ENCODE assay signal across 8 cellular contexts in the genomic region with DNA sequence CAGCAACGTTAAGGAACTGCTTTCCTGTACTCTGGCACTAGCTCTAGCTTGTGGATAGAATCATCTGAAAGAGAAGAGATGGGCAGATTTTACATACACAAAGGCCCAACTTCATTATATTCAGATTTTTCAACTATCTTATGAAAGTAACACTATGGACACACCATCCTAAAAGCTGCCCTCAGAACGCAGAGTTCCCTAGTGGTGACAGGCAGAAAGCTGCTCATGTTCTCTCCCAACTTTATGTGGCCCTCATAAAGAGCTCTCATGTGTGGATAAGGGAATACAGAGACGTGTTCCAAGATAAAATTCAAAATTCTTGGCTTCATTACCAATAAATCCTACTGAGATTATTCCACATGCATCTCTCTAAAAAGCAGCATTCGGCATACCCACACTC. TPM values are rescaled to one million over a fixed set of nuclear protein-coding genes. Genes with fewer than 3 reads are reported as not detected.
A peak's percentile ranks its signal among the peaks of the same experiment; 100 is the strongest.
DNase-seq lines count a peak whose midpoint lies in the region; FAIRE-seq and TF ChIP-seq lines count a peak whose summit lies in the region.

No MANE protein-coding gene starts in this region.

- H3K27ac ChIP-seq in kidney (ENCODE audit: low read depth in 2 of 2, low read length in 2 of 2) (peak overlapping the region in 1 of 2 donors; percentile 3), thyroid gland (peak overlapping the region; percentile 10 to 43 (median 38))

- FAIRE-seq in kidney (lab: Jason Lieb, UNC) = no peak

- DNase-seq in activated T-cell treated with anti-CD3 and anti-CD28 coated beads, Interleukin-2, amount 50 U/mL, for 24 hours = no peak
- no peak for DNase-seq in activated T-cell treated with anti-CD3 and anti-CD28 coated beads, Interleukin-2, amount 50 U/mL, for 1 hour
- DNase-seq in activated T-helper 2 cell treated with anti-CD3 and anti-CD28 coated beads, Interferon-gamma antibody, Interleukin-2, Interleukin-4, amounts not matched to agents 10 μg/mL and 5 μg/mL and 100 μg/mL, durations not matched to agents 14 hours and 24 hours and 36 hours (ENCODE audit: low spot score) = no peak
- DNase-seq in kidney = no peak
- no peak for DNase-seq in thyroid gland
- DNase-seq in NCI-H510A treated with DMSO at 0.1 percent for 48 hours (lab: John Stamatoyannopoulos, UW) = no peak
- DNase-seq in effector CD4-positive, alpha-beta T cell = no peak
- no peak for DNase-seq in cerebellar nuclear complex (lab: John Stamatoyannopoulos, UW)

- peak overlapping the region; percentile 87 for H3K4me3 Mint-ChIP-seq in activated T-cell treated with anti-CD3 and anti-CD28 coated beads, Interleukin-2, amount 50 U/mL, for 24 hours
- peak overlapping the region; percentile 78 for H3K4me3 Mint-ChIP-seq in activated T-helper 2 cell treated with anti-CD3 and anti-CD28 coated beads, Interferon-gamma antibody, Interleukin-2, Interleukin-4, amounts not matched to agents 10 μg/mL and 5 μg/mL and 100 μg/mL, durations not matched to agents 14 hours and 24 hours and 36 hours (ENCODE audit: low read depth)

- H3K27me3 Mint-ChIP-seq in activated T-cell treated with anti-CD3 and anti-CD28 coated beads, Interleukin-2, amount 50 U/mL, for 24 hours = no peaks in the 10 kb centered on the region
- no peaks in the 10 kb centered on the region for H3K27me3 Mint-ChIP-seq in activated T-helper 2 cell treated with anti-CD3 and anti-CD28 coated beads, Interferon-gamma antibody, Interleukin-2, Interleukin-4, amounts not matched to agents 10 μg/mL and 5 μg/mL and 100 μg/mL, durations not matched to agents 14 hours and 24 hours and 36 hours (ENCODE audit: low read depth)

- no peaks in the 10 kb centered on the region for H3K27me3 ChIP-seq in thyroid gland

- peaks cover 50% of the 10 kb centered on the region for H3K4me1 Mint-ChIP-seq in activated T-cell treated with anti-CD3 and anti-CD28 coated beads, Interleukin-2, amount 50 U/mL, for 24 hours (ENCODE audit: low read depth)
- peaks cover 38% of the 10 kb centered on the region for H3K4me1 Mint-ChIP-seq in activated T-helper 2 cell treated with anti-CD3 and anti-CD28 coated beads, Interferon-gamma antibody, Interleukin-2, Interleukin-4, amounts not matched to agents 10 μg/mL and 5 μg/mL and 100 μg/mL, durations not matched to agents 14 hours and 24 hours and 36 hours (ENCODE audit: low read depth)

- intact Hi-C loops in activated T-helper 2 cell treated with anti-CD3 and anti-CD28 coated beads, Interferon-gamma antibody, Interleukin-2, Interleukin-4, amounts not matched to agents 10 μg/mL and 5 μg/mL and 100 μg/mL, durations not matched to agents 14 hours and 24 hours and 36 hours (cut with micrococcal nuclease) = loop anchor here (1.0 to 10.0 kb wide), 5 partner anchors 69 to 515 kb away; no protein-coding TSS in a partner anchor
- intact Hi-C loops in kidney (cut with DNase I) (loop anchor here (10.0 kb wide), 1 partner anchor 103 kb away; a partner anchor contains a TSS), thyroid gland (cut with DNase I) (no loop called here)

- peak overlapping the region; percentile 92 for H3K27ac Mint-ChIP-seq in activated T-cell treated with anti-CD3 and anti-CD28 coated beads, Interleukin-2, amount 50 U/mL, for 24 hours
- no peak overlapping the region for H3K27ac Mint-ChIP-seq in activated T-helper 2 cell treated with anti-CD3 and anti-CD28 coated beads, Interferon-gamma antibody, Interleukin-2, Interleukin-4, amounts not matched to agents 10 μg/mL and 5 μg/mL and 100 μg/mL, durations not matched to agents 14 hours and 24 hours and 36 hours

- no peaks in the 10 kb centered on the region for H3K9me3 Mint-ChIP-seq in activated T-cell treated with anti-CD3 and anti-CD28 coated beads, Interleukin-2, amount 50 U/mL, for 24 hours
- H3K9me3 Mint-ChIP-seq in activated T-helper 2 cell treated with anti-CD3 and anti-CD28 coated beads, Interferon-gamma antibody, Interleukin-2, Interleukin-4, amounts not matched to agents 10 μg/mL and 5 μg/mL and 100 μg/mL, durations not matched to agents 14 hours and 24 hours and 36 hours = no peaks in the 10 kb centered on the region

- peaks cover 26% of the 10 kb centered on the region for H3K36me3 Mint-ChIP-seq in activated T-cell treated with anti-CD3 and anti-CD28 coated beads, Interleukin-2, amount 50 U/mL, for 24 hours (ENCODE audit: low read depth)
- H3K36me3 Mint-ChIP-seq in activated T-helper 2 cell treated with anti-CD3 and anti-CD28 coated beads, Interferon-gamma antibody, Interleukin-2, Interleukin-4, amounts not matched to agents 10 μg/mL and 5 μg/mL and 100 μg/mL, durations not matched to agents 14 hours and 24 hours and 36 hours (ENCODE audit: low read depth) = peaks cover 6% of the 10 kb centered on the region

- 20 to 22% methylated on average over 4 of the region's 4 CpGs for WGBS in thyroid gland, 2 donors

- peaks cover 19 to 34% of the 10 kb centered on the region in 2 donors for H3K4me1 ChIP-seq in kidney (ENCODE audit: control insufficient read depth in 1 of 2, insufficient read depth in 1 of 2, low read depth in 1 of 2, low read length in 2 of 2)
- peaks cover 35 to 36% of the 10 kb centered on the region in 2 donors for H3K4me1 ChIP-seq in thyroid gland

- H3K36me3 ChIP-seq in kidney (ENCODE audit: control insufficient read depth in 1 of 2, insufficient read depth in 2 of 2, low read length in 2 of 2) (no peaks in the 10 kb centered on the region), thyroid gland (no peaks in the 10 kb centered on the region)

- TF ChIP-seq CTCF in kidney (IDR thresholded peaks at IDR 0.05; ENCODE audit: borderline replicate concordance, extremely low read depth, insufficient read depth) = no peak
- peak in 1 of 6 experiments; percentile 11 for TF ChIP-seq CTCF in thyroid gland (IDR thresholded peaks at IDR 0.05)

- H3K9me3 ChIP-seq in kidney (ENCODE audit: control insufficient read depth in 1 of 2, low read length in 2 of 2) = no peaks in the 10 kb centered on the region
- H3K9me3 ChIP-seq in thyroid gland = no peaks in the 10 kb centered on the region

- peak overlapping the region; percentile 7 to 66 for H3K9ac ChIP-seq in kidney (ENCODE audit: low read length in 2 of 2)

- H3K4me3 ChIP-seq in kidney (ENCODE audit: low read length in 2 of 2) = peak overlapping the region; percentile 87 to 88
- H3K4me3 ChIP-seq in thyroid gland (replicated peaks in 1 of 3) = no peak overlapping the region

- no peak for TF ChIP-seq POLR2A in thyroid gland (IDR thresholded peaks at IDR 0.05)

RNA-seq across cellular contexts. Expression of a gene that starts 1.5 kb away (rescaled TPM):
- 51.6 and 51.7 TPM in 2 replicates for total RNA-seq in activated T-helper 2 cell treated with anti-CD3 and anti-CD28 coated beads, Interferon-gamma antibody, Interleukin-2, Interleukin-4, amounts not matched to agents 10 μg/mL and 5 μg/mL and 100 μg/mL, durations not matched to agents 14 hours and 24 hours and 36 hours
- total RNA-seq in kidney (22.3 TPM), thyroid gland (10 to 100 TPM; 34.8 to 90.2 (median 57.7) TPM)
- polyA plus RNA-seq in kidney (ENCODE audit: insufficient read depth, low read depth, low replicate concordance) = 33.3 TPM

Comparison
In these comparisons a context has a peak if more than half of its experiments do, and no peak if none do; other contexts are left out.
1. H3K4me3 ChIP-seq: peak in kidney (2 of 2); none in thyroid gland (0 of 3).